26 cellular contexts compared by ENCODE assay signal in the genomic region with DNA sequence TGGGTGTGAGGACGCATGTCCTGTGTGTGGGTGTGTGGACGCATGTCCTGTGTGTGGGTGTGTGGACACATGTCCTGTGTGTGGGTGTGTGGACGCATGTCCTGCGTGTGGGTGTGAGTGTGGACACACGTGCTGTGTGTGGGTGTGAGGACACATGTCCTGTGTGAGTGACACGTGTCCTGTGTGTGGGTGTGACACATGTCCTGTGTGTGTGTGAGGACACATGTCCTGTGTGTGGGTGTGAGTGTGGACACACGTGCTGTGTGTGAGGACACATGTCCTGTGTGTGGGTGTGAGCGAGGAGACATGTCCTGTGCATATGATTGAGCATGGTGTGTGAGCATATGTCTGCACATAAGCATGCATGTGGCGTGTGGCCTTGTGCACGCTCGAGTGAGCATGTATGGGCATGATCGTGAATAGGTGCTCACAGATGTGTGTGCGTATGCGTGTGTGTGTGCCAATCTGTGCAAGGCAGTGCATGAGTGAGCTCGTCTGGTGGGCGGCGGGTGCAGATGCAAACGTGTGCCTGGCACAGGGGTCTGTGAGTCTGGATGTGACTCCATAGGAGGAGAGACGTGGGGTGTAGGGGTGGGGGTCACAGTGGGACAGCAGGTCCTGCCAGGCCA.
"Had no signal": no experiment of that assay in that cellular context is flagged by ENCODE, and none has a peak within 500 bp of the region (broad histone marks: within the 10 kb centered on the region; RNA-seq: fewer than 3 reads in every experiment).

No MANE protein-coding gene starts in this region.

- FAIRE-seq: astrocyte had no signal

- H3K36me3 ChIP-seq: cardiac muscle cell had no signal

- ATAC-seq: activated CD8-positive, alpha-beta memory T cell treated with anti-CD3 and anti-CD28 coated beads, Interleukin-2, amount 10 ng/mL, durations not matched to agents 7 days and 5 days; activated naive CD4-positive, alpha-beta T cell treated with anti-CD3 and anti-CD28 coated beads, Interleukin-2, amount 50 U/mL, for 72 hours; activated naive CD8-positive, alpha-beta T cell treated with anti-CD3 and anti-CD28 coated beads, Interleukin-2, amount 50 U/mL, for 24 hours; Panc1; Right ventricle myocardium inferior; WTC11 had no signal

- DNase-seq: activated CD4-positive, alpha-beta T cell treated with anti-CD3 and anti-CD28 coated beads, Interleukin-2, amount 10 ng/mL, durations not matched to agents 24 days and 14 days; activated CD4-positive, alpha-beta T cell treated with anti-CD3 and anti-CD28 coated beads, Interleukin-2, amount 50 U/mL, for 48 hours; activated CD4-positive, CD25-positive, alpha-beta regulatory T cell treated with anti-CD3 and anti-CD28 coated beads, Interleukin-2, amount 50 U/mL, for 72 hours; activated CD8-positive, alpha-beta memory T cell treated with anti-CD3 and anti-CD28 coated beads, Interleukin-2, amount 10 ng/mL, durations not matched to agents 7 days and 5 days; activated effector memory CD4-positive, alpha-beta T cell treated with Interleukin-2 at 50 U/mL for 16 hours; activated naive CD8-positive, alpha-beta T cell treated with anti-CD3 and anti-CD28 coated beads, Interleukin-2, amount 50 U/mL, for 24 hours; activated T-cell treated with anti-CD3 and anti-CD28 coated beads, Interleukin-2, amount 50 U/mL, for 24 hours; amniotic stem cell; NCI-H1092; NCI-H1417; NCI-H1930; NCI-H345; NCI-H510A; NCI-H526 treated with DMSO at 0.1 percent for 48 hours; NCI-H82; NK-92 treated with Interleukin-12 subunit alpha and Interleukin-12 subunit beta, amount 100 ng/mL, for 24 hours; OCI-M1; RPMI8226; T-helper 1 cell had no signal

- H3K27me3 ChIP-seq: cardiac muscle cell had no signal

- H3K4me3 ChIP-seq: cardiac muscle cell, SK-N-MC had no signal

- H3K27ac ChIP-seq: cardiac muscle cell, SK-N-MC had no signal
